ENCODE assay signal across 1 cellular context in the genomic region with DNA sequence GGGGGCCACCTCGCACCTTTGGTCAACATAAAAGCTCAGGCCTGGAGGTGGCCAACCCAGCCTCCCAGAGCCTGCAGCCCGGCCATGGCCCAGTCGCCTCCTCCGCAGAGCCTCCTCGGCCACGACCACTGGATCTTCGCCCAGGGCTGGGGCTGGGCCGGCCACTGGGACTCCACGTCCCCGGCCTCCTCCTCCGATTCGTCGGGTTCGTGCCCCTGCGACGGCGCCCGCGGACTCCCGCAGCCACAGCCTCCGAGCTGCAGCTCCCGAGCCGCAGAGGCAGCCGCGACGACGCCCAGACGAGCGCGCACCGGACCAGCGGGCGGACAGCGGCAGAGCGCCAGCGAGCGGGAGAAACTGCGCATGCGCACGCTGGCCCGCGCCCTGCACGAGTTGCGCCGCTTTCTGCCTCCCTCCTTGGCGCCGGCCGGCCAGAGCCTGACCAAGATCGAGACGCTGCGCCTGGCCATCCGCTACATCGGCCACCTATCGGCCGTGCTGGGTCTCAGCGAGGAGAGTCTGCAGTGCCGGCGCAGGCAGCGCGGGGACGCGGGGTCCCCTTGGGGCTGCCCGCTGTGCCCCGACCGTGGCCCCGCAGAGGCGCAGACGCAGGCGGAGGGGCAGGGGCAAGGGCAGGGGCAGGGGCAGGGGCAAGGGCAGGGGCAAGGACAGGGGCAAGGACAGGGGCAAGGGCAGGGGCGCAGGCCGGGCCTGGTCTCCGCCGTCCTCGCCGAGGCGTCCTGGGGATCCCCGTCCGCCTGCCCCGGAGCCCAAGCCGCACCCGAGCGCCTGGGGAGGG.
TF ChIP-seq lines count a peak whose summit lies in the region.

A gene with protein sequence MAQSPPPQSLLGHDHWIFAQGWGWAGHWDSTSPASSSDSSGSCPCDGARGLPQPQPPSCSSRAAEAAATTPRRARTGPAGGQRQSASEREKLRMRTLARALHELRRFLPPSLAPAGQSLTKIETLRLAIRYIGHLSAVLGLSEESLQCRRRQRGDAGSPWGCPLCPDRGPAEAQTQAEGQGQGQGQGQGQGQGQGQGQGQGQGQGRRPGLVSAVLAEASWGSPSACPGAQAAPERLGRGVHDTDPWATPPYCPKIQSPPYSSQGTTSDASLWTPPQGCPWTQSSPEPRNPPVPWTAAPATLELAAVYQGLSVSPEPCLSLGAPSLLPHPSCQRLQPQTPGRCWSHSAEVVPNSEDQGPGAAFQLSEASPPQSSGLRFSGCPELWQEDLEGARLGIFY (plus strand): TSS at position 59 of the 799 bp plus-strand sequence. CDS start 26 bp downstream, at position 85.

TF ChIP-seq in HepG2, 621 proteins besides CTCF, POLR2A, EP300 and RAD21 (continued from another document):
- TF ChIP-seq, protein P1, sequence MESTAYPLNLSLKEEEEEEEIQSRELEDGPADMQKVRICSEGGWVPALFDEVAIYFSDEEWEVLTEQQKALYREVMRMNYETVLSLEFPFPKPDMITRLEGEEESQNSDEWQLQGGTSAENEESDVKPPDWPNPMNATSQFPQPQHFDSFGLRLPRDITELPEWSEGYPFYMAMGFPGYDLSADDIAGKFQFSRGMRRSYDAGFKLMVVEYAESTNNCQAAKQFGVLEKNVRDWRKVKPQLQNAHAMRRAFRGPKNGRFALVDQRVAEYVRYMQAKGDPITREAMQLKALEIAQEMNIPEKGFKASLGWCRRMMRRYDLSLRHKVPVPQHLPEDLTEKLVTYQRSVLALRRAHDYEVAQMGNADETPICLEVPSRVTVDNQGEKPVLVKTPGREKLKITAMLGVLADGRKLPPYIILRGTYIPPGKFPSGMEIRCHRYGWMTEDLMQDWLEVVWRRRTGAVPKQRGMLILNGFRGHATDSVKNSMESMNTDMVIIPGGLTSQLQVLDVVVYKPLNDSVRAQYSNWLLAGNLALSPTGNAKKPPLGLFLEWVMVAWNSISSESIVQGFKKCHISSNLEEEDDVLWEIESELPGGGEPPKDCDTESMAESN (CRISPR knock-in tag; conservative IDR thresholded peaks at IDR 0.05): peak; percentile 91
- TF ChIP-seq ZNF777 (CRISPR knock-in tag; IDR thresholded peaks at IDR 0.05) (peak; percentile 98), ARHGAP35 (CRISPR knock-in tag; IDR thresholded peaks at IDR 0.05; ENCODE audit: borderline replicate concordance) (peak; percentile 75), ZNF749 (CRISPR knock-in tag; IDR thresholded peaks at IDR 0.05; ENCODE audit: borderline replicate concordance) (peak; percentile 79; the same call in 1 of the 2 replicates), HOXD1 (CRISPR knock-in tag; IDR thresholded peaks at IDR 0.05) (0 out of 2 replicates have a peak, but pooled peaks have one; percentile 37), SP4 (CRISPR knock-in tag; IDR thresholded peaks at IDR 0.05) (peak; percentile 65), ZNF776 (CRISPR knock-in tag; IDR thresholded peaks at IDR 0.05) (peak; percentile 98), ZNF724P (CRISPR knock-in tag; IDR thresholded peaks at IDR 0.05; ENCODE audit: borderline replicate concordance) (peak; percentile 89), ZNF337 (CRISPR knock-in tag; IDR thresholded peaks at IDR 0.05; ENCODE audit: borderline replicate concordance, low read depth) (peak; percentile 84; the same call in 1 of the 2 replicates), ZFP90 (CRISPR knock-in tag; IDR thresholded peaks at IDR 0.05; ENCODE audit: borderline replicate concordance) (peak; percentile 32; the same call in 1 of the 2 replicates), CEBPG (CRISPR knock-in tag; IDR thresholded peaks at IDR 0.05) (0 out of 2 replicates have a peak, but pooled peaks have one; percentile 27), ZNF263 (CRISPR knock-in tag; IDR thresholded peaks at IDR 0.05) (0 out of 2 replicates have a peak, but pooled peaks have one; percentile 43), ZSCAN25 (CRISPR knock-in tag; IDR thresholded peaks at IDR 0.05) (peak; percentile 82), CBX2 (IDR thresholded peaks at IDR 0.05; ENCODE audit: low read depth, low read length) (no peak), CBX2 (CRISPR knock-in tag; IDR thresholded peaks at IDR 0.05; ENCODE audit: low read depth) (peak; percentile 84; the same call in 1 of the 2 replicates), JUND (CRISPR knock-in tag; IDR thresholded peaks at IDR 0.05) (0 out of 2 replicates have a peak, but pooled peaks have one; percentile 4), CCDC6 (CRISPR knock-in tag; IDR thresholded peaks at IDR 0.05) (peak; percentile 82; the same call in 1 of the 2 replicates), NAIF1 (CRISPR knock-in tag; IDR thresholded peaks at IDR 0.05; ENCODE audit: borderline replicate concordance) (peak; percentile 73; the same call in 1 of the 2 replicates), TOPORS (CRISPR knock-in tag; IDR thresholded peaks at IDR 0.05) (peak; percentile 76; the same call in 1 of the 2 replicates), SOX5 (CRISPR knock-in tag; IDR thresholded peaks at IDR 0.05; ENCODE audit: borderline replicate concordance) (peak; percentile 34; the same call in 1 of the 2 replicates), MTF2 (CRISPR knock-in tag; IDR thresholded peaks at IDR 0.05; ENCODE audit: borderline replicate concordance) (peak; percentile 80; the same call in 1 of the 2 replicates)
- TF ChIP-seq, protein P2, sequence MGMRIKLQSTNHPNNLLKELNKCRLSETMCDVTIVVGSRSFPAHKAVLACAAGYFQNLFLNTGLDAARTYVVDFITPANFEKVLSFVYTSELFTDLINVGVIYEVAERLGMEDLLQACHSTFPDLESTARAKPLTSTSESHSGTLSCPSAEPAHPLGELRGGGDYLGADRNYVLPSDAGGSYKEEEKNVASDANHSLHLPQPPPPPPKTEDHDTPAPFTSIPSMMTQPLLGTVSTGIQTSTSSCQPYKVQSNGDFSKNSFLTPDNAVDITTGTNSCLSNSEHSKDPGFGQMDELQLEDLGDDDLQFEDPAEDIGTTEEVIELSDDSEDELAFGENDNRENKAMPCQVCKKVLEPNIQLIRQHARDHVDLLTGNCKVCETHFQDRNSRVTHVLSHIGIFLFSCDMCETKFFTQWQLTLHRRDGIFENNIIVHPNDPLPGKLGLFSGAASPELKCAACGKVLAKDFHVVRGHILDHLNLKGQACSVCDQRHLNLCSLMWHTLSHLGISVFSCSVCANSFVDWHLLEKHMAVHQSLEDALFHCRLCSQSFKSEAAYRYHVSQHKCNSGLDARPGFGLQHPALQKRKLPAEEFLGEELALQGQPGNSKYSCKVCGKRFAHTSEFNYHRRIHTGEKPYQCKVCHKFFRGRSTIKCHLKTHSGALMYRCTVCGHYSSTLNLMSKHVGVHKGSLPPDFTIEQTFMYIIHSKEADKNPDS (CRISPR knock-in tag; IDR thresholded peaks at IDR 0.05): peak; percentile 27; the same call in 1 of the 2 replicates
- TF ChIP-seq, protein P3, sequence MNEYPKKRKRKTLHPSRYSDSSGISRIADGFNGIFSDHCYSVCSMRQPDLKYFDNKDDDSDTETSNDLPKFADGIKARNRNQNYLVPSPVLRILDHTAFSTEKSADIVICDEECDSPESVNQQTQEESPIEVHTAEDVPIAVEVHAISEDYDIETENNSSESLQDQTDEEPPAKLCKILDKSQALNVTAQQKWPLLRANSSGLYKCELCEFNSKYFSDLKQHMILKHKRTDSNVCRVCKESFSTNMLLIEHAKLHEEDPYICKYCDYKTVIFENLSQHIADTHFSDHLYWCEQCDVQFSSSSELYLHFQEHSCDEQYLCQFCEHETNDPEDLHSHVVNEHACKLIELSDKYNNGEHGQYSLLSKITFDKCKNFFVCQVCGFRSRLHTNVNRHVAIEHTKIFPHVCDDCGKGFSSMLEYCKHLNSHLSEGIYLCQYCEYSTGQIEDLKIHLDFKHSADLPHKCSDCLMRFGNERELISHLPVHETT (CRISPR knock-in tag; conservative IDR thresholded peaks at IDR 0.05): no peak
- TF ChIP-seq, protein P4, sequence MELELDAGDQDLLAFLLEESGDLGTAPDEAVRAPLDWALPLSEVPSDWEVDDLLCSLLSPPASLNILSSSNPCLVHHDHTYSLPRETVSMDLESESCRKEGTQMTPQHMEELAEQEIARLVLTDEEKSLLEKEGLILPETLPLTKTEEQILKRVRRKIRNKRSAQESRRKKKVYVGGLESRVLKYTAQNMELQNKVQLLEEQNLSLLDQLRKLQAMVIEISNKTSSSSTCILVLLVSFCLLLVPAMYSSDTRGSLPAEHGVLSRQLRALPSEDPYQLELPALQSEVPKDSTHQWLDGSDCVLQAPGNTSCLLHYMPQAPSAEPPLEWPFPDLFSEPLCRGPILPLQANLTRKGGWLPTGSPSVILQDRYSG (CRISPR knock-in tag; IDR thresholded peaks at IDR 0.05): 0 out of 2 replicates have a peak, but pooled peaks have one; percentile 43
- TF ChIP-seq, protein P5, sequence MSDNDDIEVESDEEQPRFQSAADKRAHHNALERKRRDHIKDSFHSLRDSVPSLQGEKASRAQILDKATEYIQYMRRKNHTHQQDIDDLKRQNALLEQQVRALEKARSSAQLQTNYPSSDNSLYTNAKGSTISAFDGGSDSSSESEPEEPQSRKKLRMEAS (IDR thresholded peaks at IDR 0.05): peak; percentile 96
- TF ChIP-seq, protein P6, sequence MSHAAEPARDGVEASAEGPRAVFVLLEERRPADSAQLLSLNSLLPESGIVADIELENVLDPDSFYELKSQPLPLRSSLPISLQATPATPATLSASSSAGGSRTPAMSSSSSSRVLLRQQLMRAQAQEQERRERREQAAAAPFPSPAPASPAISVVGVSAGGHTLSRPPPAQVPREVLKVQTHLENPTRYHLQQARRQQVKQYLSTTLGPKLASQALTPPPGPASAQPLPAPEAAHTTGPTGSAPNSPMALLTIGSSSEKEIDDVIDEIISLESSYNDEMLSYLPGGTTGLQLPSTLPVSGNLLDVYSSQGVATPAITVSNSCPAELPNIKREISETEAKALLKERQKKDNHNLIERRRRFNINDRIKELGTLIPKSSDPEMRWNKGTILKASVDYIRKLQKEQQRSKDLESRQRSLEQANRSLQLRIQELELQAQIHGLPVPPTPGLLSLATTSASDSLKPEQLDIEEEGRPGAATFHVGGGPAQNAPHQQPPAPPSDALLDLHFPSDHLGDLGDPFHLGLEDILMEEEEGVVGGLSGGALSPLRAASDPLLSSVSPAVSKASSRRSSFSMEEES (CRISPR knock-in tag; IDR thresholded peaks at IDR 0.05): peak; percentile 37; the same call in 1 of the 2 replicates
- TF ChIP-seq, protein P7, sequence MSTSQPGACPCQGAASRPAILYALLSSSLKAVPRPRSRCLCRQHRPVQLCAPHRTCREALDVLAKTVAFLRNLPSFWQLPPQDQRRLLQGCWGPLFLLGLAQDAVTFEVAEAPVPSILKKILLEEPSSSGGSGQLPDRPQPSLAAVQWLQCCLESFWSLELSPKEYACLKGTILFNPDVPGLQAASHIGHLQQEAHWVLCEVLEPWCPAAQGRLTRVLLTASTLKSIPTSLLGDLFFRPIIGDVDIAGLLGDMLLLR (CRISPR knock-in tag; IDR thresholded peaks at IDR 0.05): peak; percentile 94
- TF ChIP-seq, protein P8, sequence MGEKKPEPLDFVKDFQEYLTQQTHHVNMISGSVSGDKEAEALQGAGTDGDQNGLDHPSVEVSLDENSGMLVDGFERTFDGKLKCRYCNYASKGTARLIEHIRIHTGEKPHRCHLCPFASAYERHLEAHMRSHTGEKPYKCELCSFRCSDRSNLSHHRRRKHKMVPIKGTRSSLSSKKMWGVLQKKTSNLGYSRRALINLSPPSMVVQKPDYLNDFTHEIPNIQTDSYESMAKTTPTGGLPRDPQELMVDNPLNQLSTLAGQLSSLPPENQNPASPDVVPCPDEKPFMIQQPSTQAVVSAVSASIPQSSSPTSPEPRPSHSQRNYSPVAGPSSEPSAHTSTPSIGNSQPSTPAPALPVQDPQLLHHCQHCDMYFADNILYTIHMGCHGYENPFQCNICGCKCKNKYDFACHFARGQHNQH (CRISPR knock-in tag; IDR thresholded peaks at IDR 0.05): 0 out of 2 replicates have a peak, but pooled peaks have one; percentile 14
- TF ChIP-seq, protein P9, sequence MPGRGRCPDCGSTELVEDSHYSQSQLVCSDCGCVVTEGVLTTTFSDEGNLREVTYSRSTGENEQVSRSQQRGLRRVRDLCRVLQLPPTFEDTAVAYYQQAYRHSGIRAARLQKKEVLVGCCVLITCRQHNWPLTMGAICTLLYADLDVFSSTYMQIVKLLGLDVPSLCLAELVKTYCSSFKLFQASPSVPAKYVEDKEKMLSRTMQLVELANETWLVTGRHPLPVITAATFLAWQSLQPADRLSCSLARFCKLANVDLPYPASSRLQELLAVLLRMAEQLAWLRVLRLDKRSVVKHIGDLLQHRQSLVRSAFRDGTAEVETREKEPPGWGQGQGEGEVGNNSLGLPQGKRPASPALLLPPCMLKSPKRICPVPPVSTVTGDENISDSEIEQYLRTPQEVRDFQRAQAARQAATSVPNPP (CRISPR knock-in tag; IDR thresholded peaks at IDR 0.05): peak; percentile 87
- TF ChIP-seq, protein P10, sequence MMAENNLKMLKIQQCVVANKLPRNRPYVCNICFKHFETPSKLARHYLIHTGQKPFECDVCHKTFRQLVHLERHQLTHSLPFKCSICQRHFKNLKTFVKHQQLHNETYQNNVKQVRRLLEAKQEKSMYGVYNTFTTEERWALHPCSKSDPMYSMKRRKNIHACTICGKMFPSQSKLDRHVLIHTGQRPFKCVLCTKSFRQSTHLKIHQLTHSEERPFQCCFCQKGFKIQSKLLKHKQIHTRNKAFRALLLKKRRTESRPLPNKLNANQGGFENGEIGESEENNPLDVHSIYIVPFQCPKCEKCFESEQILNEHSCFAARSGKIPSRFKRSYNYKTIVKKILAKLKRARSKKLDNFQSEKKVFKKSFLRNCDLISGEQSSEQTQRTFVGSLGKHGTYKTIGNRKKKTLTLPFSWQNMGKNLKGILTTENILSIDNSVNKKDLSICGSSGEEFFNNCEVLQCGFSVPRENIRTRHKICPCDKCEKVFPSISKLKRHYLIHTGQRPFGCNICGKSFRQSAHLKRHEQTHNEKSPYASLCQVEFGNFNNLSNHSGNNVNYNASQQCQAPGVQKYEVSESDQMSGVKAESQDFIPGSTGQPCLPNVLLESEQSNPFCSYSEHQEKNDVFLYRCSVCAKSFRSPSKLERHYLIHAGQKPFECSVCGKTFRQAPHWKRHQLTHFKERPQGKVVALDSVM (CRISPR knock-in tag; IDR thresholded peaks at IDR 0.05): peak; percentile 63
